ENCODE assay signal across 8 cellular contexts in the genomic region with DNA sequence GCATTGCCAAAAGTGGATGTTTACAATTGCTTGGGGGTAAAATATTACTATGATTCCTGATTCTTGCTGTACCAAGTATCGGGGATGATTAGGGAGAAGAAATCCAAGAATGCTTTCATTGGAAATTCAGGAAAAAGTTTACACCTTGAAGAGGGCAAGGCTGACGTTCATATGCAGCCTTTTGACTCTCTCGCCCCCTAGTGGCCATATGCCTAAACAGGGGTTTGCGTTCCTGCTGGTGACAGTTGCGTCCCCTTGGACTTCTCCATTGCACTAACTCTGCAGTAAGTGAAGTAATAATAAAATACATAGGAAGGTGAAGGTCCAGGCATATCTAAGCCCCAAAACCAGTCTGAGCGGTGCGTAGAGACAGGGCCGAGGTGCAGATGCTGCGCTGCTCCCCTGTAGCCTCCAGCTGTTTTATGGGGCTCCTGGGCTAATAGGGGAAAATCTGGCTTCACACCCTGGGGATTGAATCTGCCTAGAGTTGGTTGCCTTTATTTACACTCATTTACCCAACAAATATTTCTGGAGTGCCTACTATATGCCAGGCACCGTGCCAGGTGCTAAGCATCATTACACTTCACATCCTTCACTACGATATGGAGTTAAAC. TPM values are rescaled to one million over a fixed set of nuclear protein-coding genes. Genes with fewer than 3 reads are reported as not detected.
A peak's percentile ranks its signal among the peaks of the same experiment; 100 is the strongest.
DNase-seq lines count a peak whose midpoint lies in the region; ATAC-seq and TF ChIP-seq lines count a peak whose summit lies in the region.

No MANE protein-coding gene starts in this region.

- TF ChIP-seq POLR2A in right lobe of liver (IDR thresholded peaks at IDR 0.05), result no peak

- H3K27me3 ChIP-seq in colonic mucosa (no peaks in the 10 kb centered on the region), right lobe of liver (no peaks in the 10 kb centered on the region)

- 17% methylated on average over 11 of the region's 11 CpGs for WGBS in right lobe of liver (ENCODE audit: insufficient coverage, low coverage, low lambda C conversion rate, missing lambda C conversion rate)

- H3K36me3 ChIP-seq in colonic mucosa (no peaks in the 10 kb centered on the region), right lobe of liver (no peaks in the 10 kb centered on the region)

- peak; percentile 26 to 39 for DNase-seq in NOMO-1 (lab: John Stamatoyannopoulos, UW; ENCODE audit: unreplicated experiment in 2 of 2)
- DNase-seq in NOMO-1 treated with dmso at 0.1 percent for 144 hours (lab: John Stamatoyannopoulos, UW; ENCODE audit: unreplicated experiment), result no peak
- DNase-seq in NCI-H1694 treated with DMSO at 0.1 percent for 48 hours (lab: John Stamatoyannopoulos, UW), result peak; percentile 58
- DNase-seq in activated CD4-positive, alpha-beta T cell treated with anti-CD3 and anti-CD28 coated beads for 4 hours, result peak; percentile 43 to 63
- peak; percentile 88 for DNase-seq in colonic mucosa
- peak; percentile 58 to 80 (median 67) for DNase-seq in right lobe of liver
- peak; percentile 47 for DNase-seq in stimulated activated CD8-positive, alpha-beta memory T cell treated with anti-CD3 and anti-CD28 coated beads, Interleukin-15, amount 100 ng/mL, for 1 hour (ENCODE audit: low read depth)

- H3K27ac ChIP-seq in colonic mucosa, result no peak overlapping the region
- no peak overlapping the region for H3K27ac ChIP-seq in right lobe of liver

- ATAC-seq in HG02763 (IDR thresholded peaks at IDR 0.05; ENCODE audit: unreplicated experiment) (peak; percentile 89), right lobe of liver (peak; percentile 89 to 97 (median 95))

- intact Hi-C loops in colonic mucosa (cut with DNase I), result loop anchor here (2.0 to 10.0 kb wide), 3 partner anchors 168 to 316 kb away; no protein-coding TSS in a partner anchor
- intact Hi-C loops in right lobe of liver (cut with DNase I), result loop anchor here in 1 of 2 donors (10.0 kb wide), 1 partner anchor 192 kb away; no protein-coding TSS in a partner anchor

- TF ChIP-seq CTCF in colonic mucosa (IDR thresholded peaks at IDR 0.05), result peak; percentile 96
- TF ChIP-seq CTCF in right lobe of liver (IDR thresholded peaks at IDR 0.05), result peak; percentile 77 to 96 (median 94)

- H3K9me3 ChIP-seq in colonic mucosa, result no peaks in the 10 kb centered on the region
- H3K9me3 ChIP-seq in right lobe of liver, result no peaks in the 10 kb centered on the region

- H3K9ac ChIP-seq in colonic mucosa (ENCODE audit: low read depth in 2 of 2, low read length in 2 of 2), result no peak overlapping the region

- H3K4me1 ChIP-seq in colonic mucosa (no peaks in the 10 kb centered on the region), right lobe of liver (no peaks in the 10 kb centered on the region)

- no peak overlapping the region for H3K4me3 ChIP-seq in colonic mucosa
- H3K4me3 ChIP-seq in right lobe of liver, result no peak overlapping the region

RNA-seq across cellular contexts. Expression of gene KIAA1217, which starts 12.4 kb away (rescaled TPM):
- total RNA-seq in colonic mucosa (10 to 100 TPM; 34.2 to 61.2 TPM), right lobe of liver (10 to 100 TPM; 10.4 to 25.5 (median 14.9) TPM)
